ENCODE assay signal across 1 cellular context in the genomic region with DNA sequence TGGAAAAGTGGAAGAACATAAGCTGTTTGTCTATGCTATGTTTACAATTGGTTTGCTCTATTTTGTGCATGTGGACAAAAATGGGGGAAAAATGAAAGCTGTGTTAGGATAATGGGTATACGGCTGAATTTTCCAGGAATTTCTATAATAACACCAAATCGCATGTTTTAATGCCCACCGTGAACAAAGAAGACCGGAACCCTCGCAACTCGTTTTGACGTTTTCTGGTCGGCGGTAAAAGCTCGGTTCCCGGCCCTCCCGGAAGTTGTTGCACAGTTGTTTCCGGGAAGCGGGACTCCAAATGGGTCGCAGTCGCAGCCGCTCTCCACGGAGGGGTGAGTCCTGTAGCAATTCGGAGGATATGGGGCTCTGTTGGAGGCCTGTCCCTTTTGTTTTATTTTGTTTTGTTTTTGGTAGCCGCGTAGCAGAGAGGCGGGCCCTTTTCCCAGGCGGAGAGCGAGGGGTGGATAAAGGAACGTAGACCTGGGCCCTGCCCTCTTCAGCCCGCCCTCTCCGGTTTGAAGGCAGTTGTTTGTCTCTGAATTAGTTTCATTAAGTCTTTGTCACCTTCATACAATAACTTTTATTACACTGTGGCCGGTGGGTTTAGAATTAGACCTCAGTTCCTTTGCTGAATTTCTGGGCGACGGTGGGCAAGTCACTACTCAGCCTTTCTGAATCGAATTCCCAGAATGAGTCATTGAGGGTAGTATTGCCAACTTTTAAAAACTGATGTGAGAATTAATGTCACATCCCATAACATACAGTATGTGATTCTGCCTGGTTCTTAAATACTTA.
A peak's percentile ranks its signal among the peaks of the same experiment; 100 is the strongest.
TF ChIP-seq lines count a peak whose summit lies in the region.

A gene with protein sequence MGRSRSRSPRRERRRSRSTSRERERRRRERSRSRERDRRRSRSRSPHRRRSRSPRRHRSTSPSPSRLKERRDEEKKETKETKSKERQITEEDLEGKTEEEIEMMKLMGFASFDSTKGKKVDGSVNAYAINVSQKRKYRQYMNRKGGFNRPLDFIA (plus strand): TSS at position 273 of the 798 bp plus-strand sequence. CDS start 29 bp downstream, at position 302.

TF ChIP-seq in HepG2, 621 proteins besides CTCF, POLR2A, EP300 and RAD21 (continued from another document and continues in another):
- TF ChIP-seq, protein P1, sequence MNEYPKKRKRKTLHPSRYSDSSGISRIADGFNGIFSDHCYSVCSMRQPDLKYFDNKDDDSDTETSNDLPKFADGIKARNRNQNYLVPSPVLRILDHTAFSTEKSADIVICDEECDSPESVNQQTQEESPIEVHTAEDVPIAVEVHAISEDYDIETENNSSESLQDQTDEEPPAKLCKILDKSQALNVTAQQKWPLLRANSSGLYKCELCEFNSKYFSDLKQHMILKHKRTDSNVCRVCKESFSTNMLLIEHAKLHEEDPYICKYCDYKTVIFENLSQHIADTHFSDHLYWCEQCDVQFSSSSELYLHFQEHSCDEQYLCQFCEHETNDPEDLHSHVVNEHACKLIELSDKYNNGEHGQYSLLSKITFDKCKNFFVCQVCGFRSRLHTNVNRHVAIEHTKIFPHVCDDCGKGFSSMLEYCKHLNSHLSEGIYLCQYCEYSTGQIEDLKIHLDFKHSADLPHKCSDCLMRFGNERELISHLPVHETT (CRISPR knock-in tag; conservative IDR thresholded peaks at IDR 0.05): peak; percentile 86
- TF ChIP-seq ZNF891 (CRISPR knock-in tag; IDR thresholded peaks at IDR 0.05): peak; percentile 93
- TF ChIP-seq ZZZ3 (CRISPR knock-in tag; IDR thresholded peaks at IDR 0.05; ENCODE audit: borderline replicate concordance): no peak; the same call in 1 of the 2 replicates
- peak; percentile 94 for TF ChIP-seq NFKB2 (CRISPR knock-in tag; IDR thresholded peaks at IDR 0.05; ENCODE audit: borderline replicate concordance)
- peak; percentile 86 for TF ChIP-seq RFXANK (CRISPR knock-in tag; IDR thresholded peaks at IDR 0.05)
- TF ChIP-seq ZNF546 (CRISPR knock-in tag; conservative IDR thresholded peaks at IDR 0.05): no peak
- peak; percentile 94 for TF ChIP-seq ZBTB20 (CRISPR knock-in tag; IDR thresholded peaks at IDR 0.05; ENCODE audit: borderline replicate concordance, low read depth)
- TF ChIP-seq ZC3H4 (CRISPR knock-in tag; IDR thresholded peaks at IDR 0.05; ENCODE audit: borderline replicate concordance): no peak
- TF ChIP-seq NFE2L1 (CRISPR knock-in tag; IDR thresholded peaks at IDR 0.05; ENCODE audit: borderline replicate concordance): no peak; the same call in 1 of the 2 replicates
- TF ChIP-seq ZFP36 (IDR thresholded peaks at IDR 0.05; ENCODE audit: borderline replicate concordance, low read depth, low read length, partially characterized antibody): no peak
- TF ChIP-seq MTA1 (CRISPR knock-in tag; IDR thresholded peaks at IDR 0.05; ENCODE audit: borderline replicate concordance): no peak
- TF ChIP-seq KLF13 (CRISPR knock-in tag; IDR thresholded peaks at IDR 0.05): no peak
- no peak for TF ChIP-seq MAFG (CRISPR knock-in tag; IDR thresholded peaks at IDR 0.05)
- peak; percentile 68 for TF ChIP-seq FOSL2 (CRISPR knock-in tag; IDR thresholded peaks at IDR 0.05)
- TF ChIP-seq ZNF24 (IDR thresholded peaks at IDR 0.05): no peak; the same call in 1 of the 2 replicates
- peak; percentile 85 for TF ChIP-seq MED1 (CRISPR knock-in tag; IDR thresholded peaks at IDR 0.05)
- 0 out of 2 replicates have a peak, but pooled peaks have one; percentile 56 for TF ChIP-seq NR1H2 (CRISPR knock-in tag; IDR thresholded peaks at IDR 0.05; ENCODE audit: borderline replicate concordance, low read depth)
- no peak for TF ChIP-seq NFE2L2 (IDR thresholded peaks at IDR 0.05; ENCODE audit: low read length)
- TF ChIP-seq STAT5B (CRISPR knock-in tag; IDR thresholded peaks at IDR 0.05): peak; percentile 95
- TF ChIP-seq, protein P2, sequence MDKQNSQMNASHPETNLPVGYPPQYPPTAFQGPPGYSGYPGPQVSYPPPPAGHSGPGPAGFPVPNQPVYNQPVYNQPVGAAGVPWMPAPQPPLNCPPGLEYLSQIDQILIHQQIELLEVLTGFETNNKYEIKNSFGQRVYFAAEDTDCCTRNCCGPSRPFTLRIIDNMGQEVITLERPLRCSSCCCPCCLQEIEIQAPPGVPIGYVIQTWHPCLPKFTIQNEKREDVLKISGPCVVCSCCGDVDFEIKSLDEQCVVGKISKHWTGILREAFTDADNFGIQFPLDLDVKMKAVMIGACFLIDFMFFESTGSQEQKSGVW (CRISPR knock-in tag; IDR thresholded peaks at IDR 0.05; ENCODE audit: borderline replicate concordance): peak; percentile 38; the same call in 1 of the 2 replicates
- TF ChIP-seq CREM (IDR thresholded peaks at IDR 0.05): peak; percentile 80
- 0 out of 2 replicates have a peak, but pooled peaks have one; percentile 26 for TF ChIP-seq CREM (CRISPR knock-in tag; IDR thresholded peaks at IDR 0.05)
- TF ChIP-seq SIX4 (CRISPR knock-in tag; IDR thresholded peaks at IDR 0.05): peak; percentile 80
- no peak for TF ChIP-seq MAFK (conservative IDR thresholded peaks at IDR 0.05 in 1 of 2, IDR thresholded peaks at IDR 0.05 in 1 of 2; ENCODE audit: low read length in 2 of 2)
- TF ChIP-seq TOPORS (CRISPR knock-in tag; IDR thresholded peaks at IDR 0.05): peak; percentile 83
- TF ChIP-seq, protein P3, sequence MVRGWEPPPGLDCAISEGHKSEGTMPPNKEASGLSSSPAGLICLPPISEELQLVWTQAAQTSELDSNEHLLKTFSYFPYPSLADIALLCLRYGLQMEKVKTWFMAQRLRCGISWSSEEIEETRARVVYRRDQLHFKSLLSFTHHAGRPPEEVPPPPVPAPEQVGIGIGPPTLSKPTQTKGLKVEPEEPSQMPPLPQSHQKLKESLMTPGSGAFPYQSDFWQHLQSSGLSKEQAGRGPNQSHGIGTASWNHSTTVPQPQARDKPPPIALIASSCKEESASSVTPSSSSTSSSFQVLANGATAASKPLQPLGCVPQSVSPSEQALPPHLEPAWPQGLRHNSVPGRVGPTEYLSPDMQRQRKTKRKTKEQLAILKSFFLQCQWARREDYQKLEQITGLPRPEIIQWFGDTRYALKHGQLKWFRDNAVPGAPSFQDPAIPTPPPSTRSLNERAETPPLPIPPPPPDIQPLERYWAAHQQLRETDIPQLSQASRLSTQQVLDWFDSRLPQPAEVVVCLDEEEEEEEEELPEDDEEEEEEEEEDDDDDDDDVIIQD (CRISPR knock-in tag; IDR thresholded peaks at IDR 0.05; ENCODE audit: low read depth): peak; percentile 80
- TF ChIP-seq ZFYVE20 (CRISPR knock-in tag; IDR thresholded peaks at IDR 0.05; ENCODE audit: borderline replicate concordance, low read depth): no peak
- peak; percentile 90 for TF ChIP-seq KLF12 (CRISPR knock-in tag; IDR thresholded peaks at IDR 0.05; ENCODE audit: borderline replicate concordance)
- TF ChIP-seq RBM39 (IDR thresholded peaks at IDR 0.05; ENCODE audit: low read depth, low read length, poor library complexity, severe bottlenecking): peak; percentile 86
- peak; percentile 99 for TF ChIP-seq KDM5A (IDR thresholded peaks at IDR 0.05; ENCODE audit: borderline replicate concordance, low read length)
- TF ChIP-seq MED8 (CRISPR knock-in tag; IDR thresholded peaks at IDR 0.05; ENCODE audit: insufficient replicate concordance): no peak
- TF ChIP-seq, protein P4, sequence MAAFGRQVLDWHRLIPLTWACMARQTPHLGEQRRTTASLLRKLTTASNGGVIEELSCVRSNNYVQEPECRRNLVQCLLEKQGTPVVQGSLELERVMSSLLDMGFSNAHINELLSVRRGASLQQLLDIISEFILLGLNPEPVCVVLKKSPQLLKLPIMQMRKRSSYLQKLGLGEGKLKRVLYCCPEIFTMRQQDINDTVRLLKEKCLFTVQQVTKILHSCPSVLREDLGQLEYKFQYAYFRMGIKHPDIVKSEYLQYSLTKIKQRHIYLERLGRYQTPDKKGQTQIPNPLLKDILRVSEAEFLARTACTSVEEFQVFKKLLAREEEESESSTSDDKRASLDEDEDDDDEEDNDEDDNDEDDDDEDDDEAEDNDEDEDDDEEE (CRISPR knock-in tag; IDR thresholded peaks at IDR 0.05): 0 out of 2 replicates have a peak, but pooled peaks have one; percentile 42
- TF ChIP-seq KLF11 (CRISPR knock-in tag; IDR thresholded peaks at IDR 0.05): peak; percentile 99
- no peak for TF ChIP-seq JUN (CRISPR knock-in tag; IDR thresholded peaks at IDR 0.05)
- TF ChIP-seq, protein P5, sequence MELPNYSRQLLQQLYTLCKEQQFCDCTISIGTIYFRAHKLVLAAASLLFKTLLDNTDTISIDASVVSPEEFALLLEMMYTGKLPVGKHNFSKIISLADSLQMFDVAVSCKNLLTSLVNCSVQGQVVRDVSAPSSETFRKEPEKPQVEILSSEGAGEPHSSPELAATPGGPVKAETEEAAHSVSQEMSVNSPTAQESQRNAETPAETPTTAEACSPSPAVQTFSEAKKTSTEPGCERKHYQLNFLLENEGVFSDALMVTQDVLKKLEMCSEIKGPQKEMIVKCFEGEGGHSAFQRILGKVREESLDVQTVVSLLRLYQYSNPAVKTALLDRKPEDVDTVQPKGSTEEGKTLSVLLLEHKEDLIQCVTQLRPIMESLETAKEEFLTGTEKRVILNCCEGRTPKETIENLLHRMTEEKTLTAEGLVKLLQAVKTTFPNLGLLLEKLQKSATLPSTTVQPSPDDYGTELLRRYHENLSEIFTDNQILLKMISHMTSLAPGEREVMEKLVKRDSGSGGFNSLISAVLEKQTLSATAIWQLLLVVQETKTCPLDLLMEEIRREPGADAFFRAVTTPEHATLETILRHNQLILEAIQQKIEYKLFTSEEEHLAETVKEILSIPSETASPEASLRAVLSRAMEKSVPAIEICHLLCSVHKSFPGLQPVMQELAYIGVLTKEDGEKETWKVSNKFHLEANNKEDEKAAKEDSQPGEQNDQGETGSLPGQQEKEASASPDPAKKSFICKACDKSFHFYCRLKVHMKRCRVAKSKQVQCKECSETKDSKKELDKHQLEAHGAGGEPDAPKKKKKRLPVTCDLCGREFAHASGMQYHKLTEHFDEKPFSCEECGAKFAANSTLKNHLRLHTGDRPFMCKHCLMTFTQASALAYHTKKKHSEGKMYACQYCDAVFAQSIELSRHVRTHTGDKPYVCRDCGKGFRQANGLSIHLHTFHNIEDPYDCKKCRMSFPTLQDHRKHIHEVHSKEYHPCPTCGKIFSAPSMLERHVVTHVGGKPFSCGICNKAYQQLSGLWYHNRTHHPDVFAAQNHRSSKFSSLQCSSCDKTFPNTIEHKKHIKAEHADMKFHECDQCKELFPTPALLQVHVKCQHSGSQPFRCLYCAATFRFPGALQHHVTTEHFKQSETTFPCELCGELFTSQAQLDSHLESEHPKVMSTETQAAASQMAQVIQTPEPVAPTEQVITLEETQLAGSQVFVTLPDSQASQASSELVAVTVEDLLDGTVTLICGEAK (IDR thresholded peaks at IDR 0.05): peak; percentile 96
- TF ChIP-seq, protein P5 (CRISPR knock-in tag; IDR thresholded peaks at IDR 0.05): peak; percentile 89
- TF ChIP-seq, protein P6, sequence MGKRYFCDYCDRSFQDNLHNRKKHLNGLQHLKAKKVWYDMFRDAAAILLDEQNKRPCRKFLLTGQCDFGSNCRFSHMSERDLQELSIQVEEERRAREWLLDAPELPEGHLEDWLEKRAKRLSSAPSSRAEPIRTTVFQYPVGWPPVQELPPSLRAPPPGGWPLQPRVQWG (CRISPR knock-in tag; IDR thresholded peaks at IDR 0.05; ENCODE audit: borderline replicate concordance, low read depth): no peak
- no peak for TF ChIP-seq ZSCAN30 (CRISPR knock-in tag; IDR thresholded peaks at IDR 0.05)
- TF ChIP-seq, protein P7, sequence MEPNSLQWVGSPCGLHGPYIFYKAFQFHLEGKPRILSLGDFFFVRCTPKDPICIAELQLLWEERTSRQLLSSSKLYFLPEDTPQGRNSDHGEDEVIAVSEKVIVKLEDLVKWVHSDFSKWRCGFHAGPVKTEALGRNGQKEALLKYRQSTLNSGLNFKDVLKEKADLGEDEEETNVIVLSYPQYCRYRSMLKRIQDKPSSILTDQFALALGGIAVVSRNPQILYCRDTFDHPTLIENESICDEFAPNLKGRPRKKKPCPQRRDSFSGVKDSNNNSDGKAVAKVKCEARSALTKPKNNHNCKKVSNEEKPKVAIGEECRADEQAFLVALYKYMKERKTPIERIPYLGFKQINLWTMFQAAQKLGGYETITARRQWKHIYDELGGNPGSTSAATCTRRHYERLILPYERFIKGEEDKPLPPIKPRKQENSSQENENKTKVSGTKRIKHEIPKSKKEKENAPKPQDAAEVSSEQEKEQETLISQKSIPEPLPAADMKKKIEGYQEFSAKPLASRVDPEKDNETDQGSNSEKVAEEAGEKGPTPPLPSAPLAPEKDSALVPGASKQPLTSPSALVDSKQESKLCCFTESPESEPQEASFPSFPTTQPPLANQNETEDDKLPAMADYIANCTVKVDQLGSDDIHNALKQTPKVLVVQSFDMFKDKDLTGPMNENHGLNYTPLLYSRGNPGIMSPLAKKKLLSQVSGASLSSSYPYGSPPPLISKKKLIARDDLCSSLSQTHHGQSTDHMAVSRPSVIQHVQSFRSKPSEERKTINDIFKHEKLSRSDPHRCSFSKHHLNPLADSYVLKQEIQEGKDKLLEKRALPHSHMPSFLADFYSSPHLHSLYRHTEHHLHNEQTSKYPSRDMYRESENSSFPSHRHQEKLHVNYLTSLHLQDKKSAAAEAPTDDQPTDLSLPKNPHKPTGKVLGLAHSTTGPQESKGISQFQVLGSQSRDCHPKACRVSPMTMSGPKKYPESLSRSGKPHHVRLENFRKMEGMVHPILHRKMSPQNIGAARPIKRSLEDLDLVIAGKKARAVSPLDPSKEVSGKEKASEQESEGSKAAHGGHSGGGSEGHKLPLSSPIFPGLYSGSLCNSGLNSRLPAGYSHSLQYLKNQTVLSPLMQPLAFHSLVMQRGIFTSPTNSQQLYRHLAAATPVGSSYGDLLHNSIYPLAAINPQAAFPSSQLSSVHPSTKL (CRISPR knock-in tag; IDR thresholded peaks at IDR 0.05): peak; percentile 86
